In genomic region chr10:122132331-122132755, GRCh38 we compare ENCODE assay signal across 21 cellular contexts.
A peak's percentile ranks its signal among the peaks of the same experiment; 100 is the strongest.
DNase-seq lines count a peak whose midpoint lies in the region; TF ChIP-seq lines count a peak whose summit lies in the region.
"Had no signal": no experiment of that assay in that cellular context is flagged by ENCODE, and none has a peak within 500 bp of the region (broad histone marks: within the 10 kb centered on the region; RNA-seq: fewer than 3 reads in every experiment).

No MANE protein-coding gene starts in this region.

- H3K36me3 Mint-ChIP-seq in MCF 10A (ENCODE audit: insufficient read depth, unreplicated experiment) (peaks cover 96% of the 10 kb centered on the region), mesothelial cell of epicardium (no peaks in the 10 kb centered on the region)

- intact Hi-C loops in breast epithelium (cut with DNase I; ENCODE audit: low total_unique reads) (loop anchor here (10.0 kb wide), 1 partner anchor 528 kb away; no protein-coding TSS in a partner anchor), MCF 10A (cut with micrococcal nuclease) (no loop called here), mammary epithelial cell (cut with micrococcal nuclease) (no loop called here), thyroid gland (cut with DNase I) (no loop called here)

- H3K4me3 ChIP-seq in breast epithelium: peak overlapping the region in 2 of 3 donors; percentile 15 to 27
- no peak overlapping the region for H3K4me3 ChIP-seq in mammary epithelial cell (replicated peaks in 1 of 3; ENCODE audit: insufficient read depth in 1 of 3, low read depth in 2 of 3, low read length in 3 of 3)
- H3K4me3 ChIP-seq in thyroid gland (replicated peaks in 1 of 3): no peak overlapping the region
- H3K4me3 ChIP-seq: A549, skin epidermis had no signal

- H3K9me3 ChIP-seq in breast epithelium (no peaks in the 10 kb centered on the region), mammary epithelial cell (replicated peaks; ENCODE audit: insufficient read depth, low read length) (no peaks in the 10 kb centered on the region), thyroid gland (no peaks in the 10 kb centered on the region)
- H3K9me3 ChIP-seq: A549 had no signal

- TF ChIP-seq CTCF in breast epithelium (IDR thresholded peaks at IDR 0.05) (no peak), MCF 10A (IDR thresholded peaks at IDR 0.05; ENCODE audit: unreplicated experiment) (no peak), mammary epithelial cell (conservative IDR thresholded peaks at IDR 0.05 in 1 of 2, IDR thresholded peaks at IDR 0.05 in 1 of 2; ENCODE audit: extremely low read depth in 1 of 2, insufficient read depth in 1 of 2, low read depth in 1 of 2, low read length in 2 of 2) (no peak), mesothelial cell of epicardium (IDR thresholded peaks at IDR 0.05; ENCODE audit: unreplicated experiment) (no peak), thyroid gland (IDR thresholded peaks at IDR 0.05) (no peak)

- no peaks in the 10 kb centered on the region for H3K36me3 ChIP-seq in breast epithelium
- H3K36me3 ChIP-seq in mammary epithelial cell (ENCODE audit: insufficient read depth, low read length): peaks cover 4% of the 10 kb centered on the region
- H3K36me3 ChIP-seq in thyroid gland: no peaks in the 10 kb centered on the region

- DNase-seq in breast epithelium (ENCODE audit: low spot score in 2 of 2) (no peak), MCF 10A (ENCODE audit: unreplicated experiment) (no peak), mammary epithelial cell (peak; percentile 68), mesothelial cell of epicardium (ENCODE audit: low spot score in 2 of 2, unreplicated experiment in 2 of 2) (no peak), thyroid gland (peak; percentile 81 to 89), putamen (ENCODE audit: low spot score) (no peak), NCI-H1436 treated with DMSO at 0.1 percent for 48 hours (lab: John Stamatoyannopoulos, UW) (no peak)
- no peak for DNase-seq in activated CD4-positive, alpha-beta T cell treated with anti-CD3 and anti-CD28 coated beads for 48 hours
- DNase-seq: activated CD4-positive, alpha-beta T cell treated with anti-CD3 and anti-CD28 coated beads, Interleukin-2, amount 10 ng/mL, durations not matched to agents 7 days and 5 days; activated CD8-positive, alpha-beta memory T cell treated with anti-CD3 and anti-CD28 coated beads, Interleukin-2, amount 50 U/mL, for 48 hours; activated gamma-delta T cell treated with Interleukin-2 at 50 U/mL for 16 hours; central memory CD4-positive, alpha-beta T cell; head of caudate nucleus; NCI-H1105; NCI-H2227 treated with DMSO at 0.1 percent for 48 hours; occipital lobe; stimulated activated CD4-positive, alpha-beta T cell treated with anti-CD3 and anti-CD28 coated beads, Interleukin-4, amount 100 ng/mL, for 24 hours; SW 1271 had no signal

- TF ChIP-seq POLR2A in breast epithelium (IDR thresholded peaks at IDR 0.05): no peak
- peak in 1 of 2 donors; percentile 63 for TF ChIP-seq POLR2A in thyroid gland (IDR thresholded peaks at IDR 0.05)

- H3K9me3 Mint-ChIP-seq in MCF 10A (ENCODE audit: unreplicated experiment) (no peaks in the 10 kb centered on the region), mesothelial cell of epicardium (no peaks in the 10 kb centered on the region)
- H3K9me3 Mint-ChIP-seq: activated CD4-positive, alpha-beta T cell treated with anti-CD3 and anti-CD28 coated beads, Interleukin-2, amount 10 ng/mL, durations not matched to agents 7 days and 5 days had no signal

- H3K4me1 Mint-ChIP-seq in MCF 10A (ENCODE audit: insufficient read depth, unreplicated experiment): peaks cover 24% of the 10 kb centered on the region
- peaks cover 23% of the 10 kb centered on the region for H3K4me1 Mint-ChIP-seq in mesothelial cell of epicardium
- H3K4me1 Mint-ChIP-seq: activated CD4-positive, alpha-beta T cell treated with anti-CD3 and anti-CD28 coated beads, Interleukin-2, amount 10 ng/mL, durations not matched to agents 7 days and 5 days had no signal

- dilution Hi-C loops in mammary epithelial cell (cut with HindIII; ENCODE audit: low sequenced_read_pairs): no loop called here

- H3K27ac ChIP-seq in breast epithelium (no peak overlapping the region), mammary epithelial cell (ENCODE audit: insufficient read depth, low read depth, low read length) (peak overlapping the region; percentile 28), thyroid gland (peak overlapping the region; percentile 86 to 100 (median 97))
- H3K27ac ChIP-seq: C4-2B had no signal

- WGBS in mammary epithelial cell (ENCODE audit: low coverage, missing lambda C conversion rate): 21% methylated on average over 11 of the region's 15 CpGs
- 40 to 66% methylated on average over 15 of the region's 15 CpGs for WGBS in thyroid gland, 2 donors

- no peaks in the 10 kb centered on the region for H4K20me1 ChIP-seq in mammary epithelial cell (ENCODE audit: insufficient read depth, low read length)

- POLR2A ChIA-PET in MCF 10A (lab: Yijun Ruan, JAX): interaction anchor here (0.8 kb wide), 1 partner anchor 29 kb away, joined by 3 read pairs; no protein-coding TSS in a partner anchor

- H3K4me3 Mint-ChIP-seq in MCF 10A (ENCODE audit: unreplicated experiment) (no peak overlapping the region), mesothelial cell of epicardium (peak overlapping the region; percentile 49)
- H3K4me3 Mint-ChIP-seq: activated CD4-positive, alpha-beta T cell treated with anti-CD3 and anti-CD28 coated beads, Interleukin-2, amount 10 ng/mL, durations not matched to agents 7 days and 5 days had no signal

- in situ Hi-C loops in mammary epithelial cell (cut with MboI; ENCODE audit: low sequenced_read_pairs in 2 of 2): no loop called here

- H2AFZ ChIP-seq in mammary epithelial cell (ENCODE audit: low read depth, low read length): no peak overlapping the region

- H3K27me3 ChIP-seq in breast epithelium: no peaks in the 10 kb centered on the region
- H3K27me3 ChIP-seq in mammary epithelial cell (ENCODE audit: insufficient read depth, low read length): no peaks in the 10 kb centered on the region
- H3K27me3 ChIP-seq in thyroid gland: no peaks in the 10 kb centered on the region

- CTCF ChIA-PET in MCF 10A (lab: Yijun Ruan, JAX): interaction anchor here (0.5 to 1.3 kb wide), 2 partner anchors 10 to 40 kb away, joined by 4 read pairs; no protein-coding TSS in a partner anchor
- CTCF ChIA-PET in mammary epithelial cell (lab: Charles Lee; ENCODE audit: low non-redundant PET): no interaction called here

- BruUV-seq in MCF 10A (replicated peaks; lab: Mats Ljungman, UMichigan) (no TSS peak), mammary epithelial cell (replicated peaks; lab: Mats Ljungman, UMichigan) (no TSS peak)

- H3K79me2 ChIP-seq in mammary epithelial cell (ENCODE audit: insufficient read depth, low read length): peaks cover 41% of the 10 kb centered on the region

- peak overlapping the region; percentile 35 for H3K4me2 ChIP-seq in mammary epithelial cell (ENCODE audit: insufficient read depth, low read depth, low read length)
- H3K4me2 ChIP-seq: A549 had no signal

- no peak overlapping the region for H3K9ac ChIP-seq in mammary epithelial cell (ENCODE audit: insufficient read depth, low read length)

- H3K27me3 Mint-ChIP-seq in MCF 10A (ENCODE audit: insufficient read depth, unreplicated experiment): no peaks in the 10 kb centered on the region
- H3K27me3 Mint-ChIP-seq in mesothelial cell of epicardium (ENCODE audit: low read depth): no peaks in the 10 kb centered on the region
- H3K27me3 Mint-ChIP-seq: activated CD4-positive, alpha-beta T cell treated with anti-CD3 and anti-CD28 coated beads, Interleukin-2, amount 10 ng/mL, durations not matched to agents 7 days and 5 days had no signal

- H3K27ac Mint-ChIP-seq in MCF 10A (ENCODE audit: low read depth, unreplicated experiment): no peak overlapping the region
- H3K27ac Mint-ChIP-seq in mesothelial cell of epicardium: peak overlapping the region; percentile 48
- H3K27ac Mint-ChIP-seq: activated CD4-positive, alpha-beta T cell treated with anti-CD3 and anti-CD28 coated beads, Interleukin-2, amount 10 ng/mL, durations not matched to agents 7 days and 5 days had no signal

- no peaks in the 10 kb centered on the region for H3K4me1 ChIP-seq in breast epithelium
- H3K4me1 ChIP-seq in mammary epithelial cell (ENCODE audit: insufficient read depth, low read length): peaks cover 13% of the 10 kb centered on the region
- H3K4me1 ChIP-seq in thyroid gland: peaks cover 60 to 83% of the 10 kb centered on the region in 2 donors

Comparison
In these comparisons a context has a peak if more than half of its experiments do, and no peak if none do; other contexts are left out.
1. DNase-seq: peak in mammary epithelial cell (single experiment) and thyroid gland (2 of 2); none in breast epithelium (0 of 2), MCF 10A (single experiment), mesothelial cell of epicardium (0 of 2), putamen (single experiment), NCI-H1436 treated with DMSO at 0.1 percent for 48 hours (single experiment) and activated CD4-positive, alpha-beta T cell treated with anti-CD3 and anti-CD28 coated beads for 48 hours (single experiment).
2. H3K27ac ChIP-seq: peak in mammary epithelial cell (single experiment) and thyroid gland (3 of 3); none in breast epithelium (0 of 2).
3. H3K4me3 ChIP-seq: peak in breast epithelium (2 of 3); none in mammary epithelial cell (0 of 3) and thyroid gland (0 of 3).